In genomic region chr12:11540615-11541014, GRCh38 we compare ENCODE assay signal across 1 cellular context.
TF ChIP-seq lines count a peak whose summit lies in the region.

No MANE protein-coding gene starts in this region.

TF ChIP-seq in GM12878, 131 proteins besides CTCF, POLR2A, EP300 and RAD21 (continued from another document):
- TF ChIP-seq PKNOX1 (IDR thresholded peaks at IDR 0.05) = no peak
- TF ChIP-seq CEBPB (IDR thresholded peaks at IDR 0.05; ENCODE audit: borderline replicate concordance in 1 of 2, low read depth in 2 of 2, low read length in 2 of 2) = no peak
- peak; percentile 43 for TF ChIP-seq NR2C2 (IDR thresholded peaks at IDR 0.05; ENCODE audit: borderline replicate concordance, control insufficient read depth, insufficient read length, low read depth)
- TF ChIP-seq CHD2 (IDR thresholded peaks at IDR 0.05; ENCODE audit: borderline replicate concordance, low read depth, low read length) = no peak
- no peak for TF ChIP-seq GABPA (IDR thresholded peaks at IDR 0.05; ENCODE audit: low read depth)
- TF ChIP-seq, protein P1, sequence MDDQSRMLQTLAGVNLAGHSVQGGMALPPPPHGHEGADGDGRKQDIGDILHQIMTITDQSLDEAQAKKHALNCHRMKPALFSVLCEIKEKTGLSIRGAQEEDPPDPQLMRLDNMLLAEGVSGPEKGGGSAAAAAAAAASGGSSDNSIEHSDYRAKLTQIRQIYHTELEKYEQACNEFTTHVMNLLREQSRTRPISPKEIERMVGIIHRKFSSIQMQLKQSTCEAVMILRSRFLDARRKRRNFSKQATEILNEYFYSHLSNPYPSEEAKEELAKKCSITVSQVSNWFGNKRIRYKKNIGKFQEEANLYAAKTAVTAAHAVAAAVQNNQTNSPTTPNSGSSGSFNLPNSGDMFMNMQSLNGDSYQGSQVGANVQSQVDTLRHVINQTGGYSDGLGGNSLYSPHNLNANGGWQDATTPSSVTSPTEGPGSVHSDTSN (IDR thresholded peaks at IDR 0.05; ENCODE audit: insufficient replicate concordance, low read depth, low read length) = peak; percentile 37
- TF ChIP-seq, protein P2, sequence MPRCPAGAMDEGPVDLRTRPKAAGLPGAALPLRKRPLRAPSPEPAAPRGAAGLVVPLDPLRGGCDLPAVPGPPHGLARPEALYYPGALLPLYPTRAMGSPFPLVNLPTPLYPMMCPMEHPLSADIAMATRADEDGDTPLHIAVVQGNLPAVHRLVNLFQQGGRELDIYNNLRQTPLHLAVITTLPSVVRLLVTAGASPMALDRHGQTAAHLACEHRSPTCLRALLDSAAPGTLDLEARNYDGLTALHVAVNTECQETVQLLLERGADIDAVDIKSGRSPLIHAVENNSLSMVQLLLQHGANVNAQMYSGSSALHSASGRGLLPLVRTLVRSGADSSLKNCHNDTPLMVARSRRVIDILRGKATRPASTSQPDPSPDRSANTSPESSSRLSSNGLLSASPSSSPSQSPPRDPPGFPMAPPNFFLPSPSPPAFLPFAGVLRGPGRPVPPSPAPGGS (IDR thresholded peaks at IDR 0.05; ENCODE audit: borderline replicate concordance, insufficient read depth, low read depth, low read length, poor library complexity, severe bottlenecking) = peak; percentile 86
- TF ChIP-seq TCF3 (IDR thresholded peaks at IDR 0.05; ENCODE audit: borderline replicate concordance, insufficient read depth, low read depth, low read length) = 0 out of 2 replicates have a peak, but pooled peaks have one; percentile 9
- TF ChIP-seq ATF2 (IDR thresholded peaks at IDR 0.05; ENCODE audit: low read length) = no peak
- no peak for TF ChIP-seq HDAC6 (IDR thresholded peaks at IDR 0.05; ENCODE audit: unreplicated experiment)
- no peak for TF ChIP-seq CBX3 (IDR thresholded peaks at IDR 0.05; ENCODE audit: borderline replicate concordance, low read depth)
- no peak for TF ChIP-seq ETV6 (conservative IDR thresholded peaks at IDR 0.05 in 1 of 2, IDR thresholded peaks at IDR 0.05 in 1 of 2; ENCODE audit: borderline replicate concordance in 1 of 2, low read depth in 1 of 2)
- TF ChIP-seq, protein P3, sequence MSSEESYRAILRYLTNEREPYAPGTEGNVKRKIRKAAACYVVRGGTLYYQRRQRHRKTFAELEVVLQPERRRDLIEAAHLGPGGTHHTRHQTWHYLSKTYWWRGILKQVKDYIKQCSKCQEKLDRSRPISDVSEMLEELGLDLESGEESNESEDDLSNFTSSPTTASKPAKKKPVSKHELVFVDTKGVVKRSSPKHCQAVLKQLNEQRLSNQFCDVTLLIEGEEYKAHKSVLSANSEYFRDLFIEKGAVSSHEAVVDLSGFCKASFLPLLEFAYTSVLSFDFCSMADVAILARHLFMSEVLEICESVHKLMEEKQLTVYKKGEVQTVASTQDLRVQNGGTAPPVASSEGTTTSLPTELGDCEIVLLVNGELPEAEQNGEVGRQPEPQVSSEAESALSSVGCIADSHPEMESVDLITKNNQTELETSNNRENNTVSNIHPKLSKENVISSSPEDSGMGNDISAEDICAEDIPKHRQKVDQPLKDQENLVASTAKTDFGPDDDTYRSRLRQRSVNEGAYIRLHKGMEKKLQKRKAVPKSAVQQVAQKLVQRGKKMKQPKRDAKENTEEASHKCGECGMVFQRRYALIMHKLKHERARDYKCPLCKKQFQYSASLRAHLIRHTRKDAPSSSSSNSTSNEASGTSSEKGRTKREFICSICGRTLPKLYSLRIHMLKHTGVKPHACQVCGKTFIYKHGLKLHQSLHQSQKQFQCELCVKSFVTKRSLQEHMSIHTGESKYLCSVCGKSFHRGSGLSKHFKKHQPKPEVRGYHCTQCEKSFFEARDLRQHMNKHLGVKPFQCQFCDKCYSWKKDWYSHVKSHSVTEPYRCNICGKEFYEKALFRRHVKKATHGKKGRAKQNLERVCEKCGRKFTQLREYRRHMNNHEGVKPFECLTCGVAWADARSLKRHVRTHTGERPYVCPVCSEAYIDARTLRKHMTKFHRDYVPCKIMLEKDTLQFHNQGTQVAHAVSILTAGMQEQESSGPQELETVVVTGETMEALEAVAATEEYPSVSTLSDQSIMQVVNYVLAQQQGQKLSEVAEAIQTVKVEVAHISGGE (CRISPR knock-in tag; IDR thresholded peaks at IDR 0.05) = no peak
- TF ChIP-seq MYB (IDR thresholded peaks at IDR 0.05; ENCODE audit: borderline replicate concordance, low read depth, low read length) = no peak
